1 cellular context compared by ENCODE assay signal in genomic region chr5:38536968-38537367, GRCh38.
TF ChIP-seq lines count a peak whose summit lies in the region.

No MANE protein-coding gene starts in this region.

TF ChIP-seq in SK-N-SH, 30 proteins besides CTCF, POLR2A, EP300 and RAD21 (continued from another document):
- TF ChIP-seq REST (IDR thresholded peaks at IDR 0.05; ENCODE audit: low read depth, low read length) (no peak), FOXJ3 (CRISPR knock-in tag; IDR thresholded peaks at IDR 0.05) (no peak), YY1 (IDR thresholded peaks at IDR 0.05; ENCODE audit: low read depth) (no peak)
